In genomic region chr16:46693598-46693997, GRCh38 we compare ENCODE assay signal across 25 cellular contexts. TPM values are rescaled to one million over a fixed set of nuclear protein-coding genes. Genes with fewer than 3 reads are reported as not detected.
"Had no signal": no experiment of that assay in that cellular context is flagged by ENCODE, and none has a peak within 500 bp of the region (broad histone marks: within the 10 kb centered on the region; RNA-seq: fewer than 3 reads in every experiment).

No MANE protein-coding gene starts in this region.

- H3K4me3 ChIP-seq: dorsolateral prefrontal cortex, esophagus squamous epithelium, hepatocyte, left ventricle myocardium inferior, lower lobe of right lung, sigmoid colon, skin epidermis, testis, tibial nerve had no signal

- H3K27ac ChIP-seq: dorsolateral prefrontal cortex, esophagus squamous epithelium, foreskin keratinocyte, hepatocyte, left ventricle myocardium inferior, lower lobe of right lung, neutrophil, sigmoid colon, skin epidermis, tibial nerve had no signal

- H3K27ac Mint-ChIP-seq: effector memory CD8-positive, alpha-beta T cell; memory B cell; nephron; stimulated activated naive B cell treated with anti-CD40 and anti-IgM and Interleukin-4, amounts not matched to agents 10 μg/mL and 1 μg/mL and 100 μg/mL, for 72 hours; stimulated activated naive CD8-positive, alpha-beta T cell treated with anti-CD3 and anti-CD28 coated beads, Interleukin-15, amount 100 ng/mL, for 72 hours had no signal

- H3K4me2 ChIP-seq: hepatocyte had no signal

- H3K4me3 Mint-ChIP-seq: effector memory CD8-positive, alpha-beta T cell; memory B cell; naive B cell; stimulated activated naive B cell treated with anti-CD40 and anti-IgM and Interleukin-4, amounts not matched to agents 10 μg/mL and 1 μg/mL and 100 μg/mL, for 72 hours; stimulated activated naive CD8-positive, alpha-beta T cell treated with anti-CD3 and anti-CD28 coated beads, Interleukin-15, amount 100 ng/mL, for 72 hours had no signal

- DNase-seq: cortex of kidney; dorsolateral prefrontal cortex; effector memory CD8-positive, alpha-beta T cell; esophagus squamous epithelium; foreskin keratinocyte; head of caudate nucleus; kidney; left cardiac atrium; left ventricle myocardium inferior; lower lobe of right lung; midbrain; naive B cell; sigmoid colon; stimulated activated CD4-positive, alpha-beta T cell treated with anti-CD3 and anti-CD28 coated beads, Interleukin-2, amount 100 ng/mL, for 24 hours; stimulated activated CD4-positive, alpha-beta T cell treated with anti-CD3 and anti-CD28 coated beads, Interleukin-4, amount 100 ng/mL, for 4 hours; stimulated activated naive B cell treated with anti-CD40 and anti-IgM and Interleukin-4, amounts not matched to agents 10 μg/mL and 1 μg/mL and 100 μg/mL, for 72 hours; stimulated activated naive CD8-positive, alpha-beta T cell treated with anti-CD3 and anti-CD28 coated beads, Interleukin-15, amount 100 ng/mL, for 72 hours; testis had no signal

- ATAC-seq: effector memory CD8-positive, alpha-beta T cell; foreskin keratinocyte; left cardiac atrium; lower lobe of right lung; stimulated activated naive B cell treated with anti-CD40 and anti-IgM and Interleukin-4, amounts not matched to agents 10 μg/mL and 1 μg/mL and 100 μg/mL, for 72 hours; stimulated activated naive CD8-positive, alpha-beta T cell treated with anti-CD3 and anti-CD28 coated beads, Interleukin-15, amount 100 ng/mL, for 72 hours had no signal

- H3K27me3 ChIP-seq: dorsolateral prefrontal cortex, esophagus squamous epithelium, foreskin keratinocyte, hepatocyte, neutrophil, sigmoid colon, testis, tibial nerve had no signal

- H3K36me3 ChIP-seq: left ventricle myocardium inferior, lower lobe of right lung, sigmoid colon, tibial nerve had no signal

- H3K27me3 Mint-ChIP-seq: effector memory CD8-positive, alpha-beta T cell; memory B cell; naive B cell; stimulated activated naive B cell treated with anti-CD40 and anti-IgM and Interleukin-4, amounts not matched to agents 10 μg/mL and 1 μg/mL and 100 μg/mL, for 72 hours; stimulated activated naive CD8-positive, alpha-beta T cell treated with anti-CD3 and anti-CD28 coated beads, Interleukin-15, amount 100 ng/mL, for 72 hours had no signal

- H3K9me3 Mint-ChIP-seq: effector memory CD8-positive, alpha-beta T cell; memory B cell; naive B cell; nephron; stimulated activated naive B cell treated with anti-CD40 and anti-IgM and Interleukin-4, amounts not matched to agents 10 μg/mL and 1 μg/mL and 100 μg/mL, for 72 hours; stimulated activated naive CD8-positive, alpha-beta T cell treated with anti-CD3 and anti-CD28 coated beads, Interleukin-15, amount 100 ng/mL, for 72 hours had no signal

- H3K9me3 ChIP-seq: esophagus squamous epithelium, left ventricle myocardium inferior, lower lobe of right lung, neutrophil, sigmoid colon, testis, tibial nerve had no signal

RNA-seq across cellular contexts. Expression of gene MYLK3, which starts 54.5 kb away (rescaled TPM):
- total RNA-seq: epithelial cell of proximal tubule had no signal
- polyA plus RNA-seq: foreskin keratinocyte had no signal
